In genomic region chr5:138640138-138640537, GRCh38 we compare ENCODE assay signal across 29 cellular contexts.
"Had no signal": no experiment of that assay in that cellular context is flagged by ENCODE, and none has a peak within 500 bp of the region (broad histone marks: within the 10 kb centered on the region; RNA-seq: fewer than 3 reads in every experiment).

No MANE protein-coding gene starts in this region.

- H3K27ac ChIP-seq: gastrocnemius medialis, hepatocyte, spleen, thoracic aorta, uterus had no signal

- H3K4me2 ChIP-seq: hepatocyte had no signal

- H3K4me1 ChIP-seq: gastrocnemius medialis, uterus had no signal

- H3K36me3 ChIP-seq: gastrocnemius medialis, spleen, thoracic aorta, uterus had no signal

- DNase-seq: activated CD4-positive, alpha-beta memory T cell treated with anti-CD3 and anti-CD28 coated beads, Interleukin-2, amount 10 ng/mL, durations not matched to agents 7 days and 5 days; activated CD4-positive, alpha-beta T cell treated with anti-CD3 and anti-CD28 coated beads for 1 hour; activated CD4-positive, alpha-beta T cell treated with anti-CD3 and anti-CD28 coated beads, Interleukin-2, amount 10 ng/mL, durations not matched to agents 7 days and 5 days; activated CD8-positive, alpha-beta memory T cell treated with anti-CD3 and anti-CD28 coated beads, Interleukin-2, amount 50 U/mL, for 48 hours; activated gamma-delta T cell; activated naive CD4-positive, alpha-beta T cell treated with anti-CD3 and anti-CD28 coated beads, Interleukin-2, amount 10 ng/mL, durations not matched to agents 7 days and 5 days; activated naive CD8-positive, alpha-beta T cell treated with anti-CD3 and anti-CD28 coated beads, Interleukin-2, amount 10 ng/mL, durations not matched to agents 7 days and 5 days; activated T-cell treated with anti-CD3 and anti-CD28 coated beads, Interleukin-2, amount 50 U/mL, for 24 hours; central memory CD4-positive, alpha-beta T cell; effector CD8-positive, alpha-beta T cell; gastrocnemius medialis; left cardiac atrium; left ventricle myocardium superior; midbrain; naive thymus-derived CD4-positive, alpha-beta T cell; right cardiac atrium; spleen; stimulated activated CD4-positive, alpha-beta T cell treated with anti-CD3 and anti-CD28 coated beads, Interleukin-2, amount 100 ng/mL, for 48 hours; stimulated activated naive CD4-positive, alpha-beta T cell treated with Interleukin-2 at 50 U/mL for 16 hours; T-helper 2 cell; trophoblast cell; uterus had no signal

- H2AFZ ChIP-seq: hepatocyte had no signal

- H3K9me3 Mint-ChIP-seq: activated CD4-positive, alpha-beta memory T cell treated with anti-CD3 and anti-CD28 coated beads, Interleukin-2, amount 10 ng/mL, durations not matched to agents 7 days and 5 days; activated CD4-positive, alpha-beta T cell treated with anti-CD3 and anti-CD28 coated beads, Interleukin-2, amount 10 ng/mL, durations not matched to agents 7 days and 5 days; activated naive CD4-positive, alpha-beta T cell treated with anti-CD3 and anti-CD28 coated beads, Interleukin-2, amount 10 ng/mL, durations not matched to agents 7 days and 5 days; activated naive CD8-positive, alpha-beta T cell treated with anti-CD3 and anti-CD28 coated beads, Interleukin-2, amount 10 ng/mL, durations not matched to agents 7 days and 5 days; activated T-cell treated with anti-CD3 and anti-CD28 coated beads, Interleukin-2, amount 50 U/mL, for 24 hours; dendritic cell treated with granulocyte-macrophage colony-stimulating factor and Interleukin-4, amounts not matched to agents 40 ng/mL and 50 ng/mL, for 4 days; neural crest cell had no signal

- H3K4me3 ChIP-seq: gastrocnemius medialis, hepatocyte, spleen, thoracic aorta, uterus had no signal

- H3K27ac Mint-ChIP-seq: activated CD4-positive, alpha-beta memory T cell treated with anti-CD3 and anti-CD28 coated beads, Interleukin-2, amount 10 ng/mL, durations not matched to agents 7 days and 5 days; activated CD4-positive, alpha-beta T cell treated with anti-CD3 and anti-CD28 coated beads, Interleukin-2, amount 10 ng/mL, durations not matched to agents 7 days and 5 days; activated naive CD4-positive, alpha-beta T cell treated with anti-CD3 and anti-CD28 coated beads, Interleukin-2, amount 10 ng/mL, durations not matched to agents 7 days and 5 days; activated naive CD8-positive, alpha-beta T cell treated with anti-CD3 and anti-CD28 coated beads, Interleukin-2, amount 10 ng/mL, durations not matched to agents 7 days and 5 days; activated T-cell treated with anti-CD3 and anti-CD28 coated beads, Interleukin-2, amount 50 U/mL, for 24 hours; dendritic cell treated with granulocyte-macrophage colony-stimulating factor and Interleukin-4, amounts not matched to agents 40 ng/mL and 50 ng/mL, for 4 days; naive thymus-derived CD4-positive, alpha-beta T cell had no signal

- H3K4me1 Mint-ChIP-seq: activated CD4-positive, alpha-beta memory T cell treated with anti-CD3 and anti-CD28 coated beads, Interleukin-2, amount 10 ng/mL, durations not matched to agents 7 days and 5 days; activated CD4-positive, alpha-beta T cell treated with anti-CD3 and anti-CD28 coated beads, Interleukin-2, amount 10 ng/mL, durations not matched to agents 7 days and 5 days; activated naive CD4-positive, alpha-beta T cell treated with anti-CD3 and anti-CD28 coated beads, Interleukin-2, amount 10 ng/mL, durations not matched to agents 7 days and 5 days had no signal

- H3K9me3 ChIP-seq: gastrocnemius medialis, spleen, thoracic aorta, uterus had no signal

- H3K27me3 ChIP-seq: gastrocnemius medialis, hepatocyte, uterus had no signal

- FAIRE-seq: astrocyte, endometrium, keratinocyte had no signal

- H3K79me2 ChIP-seq: hepatocyte had no signal

- H3K36me3 Mint-ChIP-seq: activated naive CD4-positive, alpha-beta T cell treated with anti-CD3 and anti-CD28 coated beads, Interleukin-2, amount 10 ng/mL, durations not matched to agents 7 days and 5 days; activated naive CD8-positive, alpha-beta T cell treated with anti-CD3 and anti-CD28 coated beads, Interleukin-2, amount 10 ng/mL, durations not matched to agents 7 days and 5 days; naive thymus-derived CD4-positive, alpha-beta T cell had no signal

- H3K4me3 Mint-ChIP-seq: activated CD4-positive, alpha-beta memory T cell treated with anti-CD3 and anti-CD28 coated beads, Interleukin-2, amount 10 ng/mL, durations not matched to agents 7 days and 5 days; activated CD4-positive, alpha-beta T cell treated with anti-CD3 and anti-CD28 coated beads, Interleukin-2, amount 10 ng/mL, durations not matched to agents 7 days and 5 days; activated naive CD4-positive, alpha-beta T cell treated with anti-CD3 and anti-CD28 coated beads, Interleukin-2, amount 10 ng/mL, durations not matched to agents 7 days and 5 days; activated naive CD8-positive, alpha-beta T cell treated with anti-CD3 and anti-CD28 coated beads, Interleukin-2, amount 10 ng/mL, durations not matched to agents 7 days and 5 days; activated T-cell treated with anti-CD3 and anti-CD28 coated beads, Interleukin-2, amount 50 U/mL, for 24 hours; dendritic cell treated with granulocyte-macrophage colony-stimulating factor and Interleukin-4, amounts not matched to agents 40 ng/mL and 50 ng/mL, for 4 days; naive thymus-derived CD4-positive, alpha-beta T cell; neural crest cell had no signal
